In genomic region chr9:136849960-136850865, GRCh38 we compare ENCODE assay signal across 8 cellular contexts. TPM values are rescaled to one million over a fixed set of nuclear protein-coding genes. Genes with fewer than 3 reads are reported as not detected.
DNase-seq lines count a peak whose midpoint lies in the region; ATAC-seq and TF ChIP-seq lines count a peak whose summit lies in the region.

No MANE protein-coding gene starts in this region.

- CTCF ChIA-PET in WTC11 (lab: Charles Lee): interaction anchor here (1.0 to 1.2 kb wide), 2 partner anchors 134 to 185 kb away, joined by 3 to 4 read pairs; no protein-coding TSS in a partner anchor

- no peaks in the 10 kb centered on the region for H3F3A ChIP-seq in GM23248 (ENCODE audit: insufficient read depth)

- H3K79me2 ChIP-seq in GM23248 (ENCODE audit: insufficient read depth): peaks cover 7% of the 10 kb centered on the region; the same call in 1 of the 2 replicates

- DNase-seq in GM23248: no peak
- no peak for DNase-seq in WTC11 (ENCODE audit: low spot score)
- DNase-seq in left cardiac atrium: peak; percentile 40
- DNase-seq in skeletal muscle cell (ENCODE audit: low read depth): no peak
- DNase-seq in HK-2 (ENCODE audit: unreplicated experiment): no peak
- DNase-seq in SK-N-DZ (ENCODE audit: low spot score): no peak
- DNase-seq in stimulated activated CD4-positive, alpha-beta T cell treated with anti-CD3 and anti-CD28 coated beads, Interleukin-2, amount 100 ng/mL, for 48 hours: no peak
- no peak for DNase-seq in NCI-H2107 (lab: John Stamatoyannopoulos, UW)

- H3K36me3 ChIP-seq in GM23248 (ENCODE audit: low read depth): no peaks in the 10 kb centered on the region

- no peaks in the 10 kb centered on the region for H3K4me1 ChIP-seq in GM23248 (ENCODE audit: insufficient read depth)

- H3K27me3 ChIP-seq in GM23248 (replicated peaks; ENCODE audit: insufficient read depth): 0 out of 2 replicates have a peak, but pooled peaks cover under 1% of the 10 kb centered on the region

- peak overlapping the region; percentile 83 for H3K9ac ChIP-seq in GM23248

- intact Hi-C loops in left cardiac atrium (cut with DNase I): loop anchor here in 1 of 2 donors (2.0 to 10.0 kb wide), 2 partner anchors 55 to 91 kb away; partner anchors contain the start of genes CCDC183 and TMEM141

- no peak overlapping the region for H2AFZ ChIP-seq in GM23248

- peaks cover 2% of the 10 kb centered on the region; the same call in 1 of the 2 replicates for H3K36me3 Mint-ChIP-seq in WTC11

- H3K4me3 ChIP-seq in GM23248 (peak overlapping the region; percentile 84), skeletal muscle cell (ENCODE audit: low read depth, low read length) (peak overlapping the region; percentile 100)

- POLR2A ChIA-PET in WTC11 (lab: Charles Lee): no interaction called here

- no peaks in the 10 kb centered on the region for H3K9me3 ChIP-seq in GM23248 (ENCODE audit: low read depth)

- peak overlapping the region; percentile 19; the same call in 1 of the 2 replicates for H3K27ac ChIP-seq in GM23248

- no peaks in the 10 kb centered on the region for H4K20me1 ChIP-seq in GM23248 (ENCODE audit: insufficient read depth)

- H3K4me3 Mint-ChIP-seq in WTC11: peak overlapping the region; percentile 94

- ATAC-seq in WTC11 (no peak), left cardiac atrium (no peak)

- peaks cover 4% of the 10 kb centered on the region for H3K4me1 Mint-ChIP-seq in WTC11

- 43 to 46% methylated on average over 40 to 41 of the region's 43 CpGs for WGBS in GM23248 (ENCODE audit: low coverage in 1 of 2, low lambda C conversion rate in 2 of 2, missing lambda C conversion rate in 2 of 2), 2 experiments

- peak overlapping the region; percentile 89 for H3K4me2 ChIP-seq in GM23248 (ENCODE audit: unreplicated experiment)

- in situ Hi-C loops in GM23248 (cut with MboI): no loop called here

- no peaks in the 10 kb centered on the region for H3K9me2 ChIP-seq in GM23248 (ENCODE audit: insufficient read depth)

- peak overlapping the region; percentile 74; the same call in 1 of the 2 replicates for H3K27ac Mint-ChIP-seq in WTC11

- peaks cover 3% of the 10 kb centered on the region for H3K27me3 Mint-ChIP-seq in WTC11 (ENCODE audit: low read depth)

- no peaks in the 10 kb centered on the region for H3K9me3 Mint-ChIP-seq in WTC11

- TF ChIP-seq CTCF in WTC11 (IDR thresholded peaks at IDR 0.05): no peak

TF ChIP-seq in WTC11, 78 proteins besides CTCF, POLR2A, EP300 and RAD21 (continues in another document):
- TF ChIP-seq ZNF532 (CRISPR knock-in tag; IDR thresholded peaks at IDR 0.05; ENCODE audit: borderline replicate concordance): no peak
- no peak for TF ChIP-seq SMAD4 (CRISPR knock-in tag; IDR thresholded peaks at IDR 0.05)
- no peak for TF ChIP-seq E2F1 (CRISPR knock-in tag; IDR thresholded peaks at IDR 0.05)
- no peak for TF ChIP-seq ZSCAN18 (CRISPR knock-in tag; IDR thresholded peaks at IDR 0.05)

RNA-seq across cellular contexts. Expression of gene PHPT1, which starts 1.0 kb away (rescaled TPM):
- 71.1 and 84.6 TPM in 2 replicates for total RNA-seq in GM23248 (2014; rRNA removed; shearing (Covaris generic))
- 295 and 302 TPM in 2 replicates for polyA plus RNA-seq in GM23248 (2016; fragmentation: Nextera tagmentation; extraction: Ambion mirVana)
- total RNA-seq in WTC11 (2021) (138 to 176 TPM (median 173 TPM) in 3 replicates), left cardiac atrium (100 to 1,000 TPM; 184 to 189 TPM)
- 83.9 and 129 TPM in 2 replicates for polyA plus RNA-seq in SK-N-DZ (2014; cell fraction: cytosol; rRNA removed)
- polyA plus RNA-seq in SK-N-DZ (2014; cell fraction: nucleus; rRNA removed): 114 and 184 TPM in 2 replicates

RNA-seq across cellular contexts. Expression of gene MAMDC4, which starts 1.9 kb away (rescaled TPM):
- total RNA-seq in GM23248 (2014; rRNA removed; shearing (Covaris generic)): 1.1 and 2.3 TPM in 2 replicates
- 0.35 and 0.43 TPM in 2 replicates for polyA plus RNA-seq in GM23248 (2016; fragmentation: Nextera tagmentation; extraction: Ambion mirVana)
- 6.7 to 12.1 TPM (median 10.9 TPM) in 3 replicates for total RNA-seq in WTC11 (2021)
- total RNA-seq in left cardiac atrium: 1 to 10 TPM; 3.7 to 8.4 TPM
- 3.3 and 5.7 TPM in 2 replicates for polyA plus RNA-seq in SK-N-DZ (2014; cell fraction: cytosol; rRNA removed)
- 151 and 179 TPM in 2 replicates for polyA plus RNA-seq in SK-N-DZ (2014; cell fraction: nucleus; rRNA removed)

RNA-seq across cellular contexts. Expression of gene AJM1, which starts 7.9 kb away (rescaled TPM):
- total RNA-seq in GM23248 (2014; rRNA removed; shearing (Covaris generic)): 0.89 and 1.4 TPM in 2 replicates
- 1.1 and 1.4 TPM in 2 replicates for polyA plus RNA-seq in GM23248 (2016; fragmentation: Nextera tagmentation; extraction: Ambion mirVana)
- total RNA-seq in WTC11 (2021) (1.6 to 1.7 TPM (median 1.6 TPM) in 3 replicates), left cardiac atrium (1 to 10 TPM; 5.0 to 9.6 TPM)
- 0.28 and 1.1 TPM in 2 replicates for polyA plus RNA-seq in SK-N-DZ (2014; cell fraction: cytosol; rRNA removed)
- 9.8 and 12.7 TPM in 2 replicates for polyA plus RNA-seq in SK-N-DZ (2014; cell fraction: nucleus; rRNA removed)

RNA-seq across cellular contexts. Expression of gene EDF1, which starts 15.9 kb away (rescaled TPM):
- total RNA-seq in GM23248 (2014; rRNA removed; shearing (Covaris generic)): 299 and 305 TPM in 2 replicates
- 567 and 586 TPM in 2 replicates for polyA plus RNA-seq in GM23248 (2016; fragmentation: Nextera tagmentation; extraction: Ambion mirVana)
- total RNA-seq in WTC11 (2021): 312 to 334 TPM (median 328 TPM) in 3 replicates
- 100 to 1,000 TPM; 296 to 304 TPM for total RNA-seq in left cardiac atrium
- 448 and 474 TPM in 2 replicates for polyA plus RNA-seq in SK-N-DZ (2014; cell fraction: cytosol; rRNA removed)
- polyA plus RNA-seq in SK-N-DZ (2014; cell fraction: nucleus; rRNA removed): 397 and 472 TPM in 2 replicates

RNA-seq across cellular contexts. Expression of gene TRAF2, which starts 36.1 kb away (rescaled TPM):
- 8.1 and 11.5 TPM in 2 replicates for total RNA-seq in GM23248 (2014; rRNA removed; shearing (Covaris generic))
- 14.3 and 15.0 TPM in 2 replicates for polyA plus RNA-seq in GM23248 (2016; fragmentation: Nextera tagmentation; extraction: Ambion mirVana)
- total RNA-seq in WTC11 (2021) (55.0 to 62.5 TPM (median 61.3 TPM) in 3 replicates), left cardiac atrium (10 to 100 TPM in 1 of 2 donors, 1 to 10 TPM in 1; 8.8 to 11.8 TPM)
- 37.1 and 39.3 TPM in 2 replicates for polyA plus RNA-seq in SK-N-DZ (2014; cell fraction: cytosol; rRNA removed)
- polyA plus RNA-seq in SK-N-DZ (2014; cell fraction: nucleus; rRNA removed): 55.2 and 61.2 TPM in 2 replicates
